In the genomic region with DNA sequence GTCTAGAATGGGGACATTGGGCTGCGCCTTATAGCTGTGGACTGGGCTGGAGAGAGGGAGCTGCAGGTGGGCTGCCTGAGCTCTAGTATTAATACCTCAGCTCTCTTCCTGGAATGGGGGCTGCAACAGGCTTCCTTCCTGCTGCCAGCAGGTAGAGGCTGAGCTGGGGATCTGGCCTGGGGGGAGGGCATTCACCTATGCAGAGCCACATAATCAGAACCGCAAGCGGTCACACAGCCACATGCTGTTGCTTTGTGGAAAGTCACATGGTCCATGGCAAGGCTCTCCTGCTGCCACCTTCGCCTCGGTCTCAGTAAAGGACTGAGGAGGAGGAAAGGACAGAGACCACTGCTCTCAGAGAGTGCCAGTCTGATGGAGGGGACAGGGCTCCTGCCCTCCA, we compare ENCODE assay signal across 1 cellular context.
TF ChIP-seq lines count a peak whose summit lies in the region.

No MANE protein-coding gene starts in this region.

TF ChIP-seq in GM23338, 12 proteins besides CTCF, POLR2A, EP300 and RAD21 (continued from another document):
- no peak for TF ChIP-seq STAT1 (IDR thresholded peaks at IDR 0.05; ENCODE audit: unreplicated experiment)
TF ChIP-seq in GM23338: peak in this region for 0.
